In the genomic region with DNA sequence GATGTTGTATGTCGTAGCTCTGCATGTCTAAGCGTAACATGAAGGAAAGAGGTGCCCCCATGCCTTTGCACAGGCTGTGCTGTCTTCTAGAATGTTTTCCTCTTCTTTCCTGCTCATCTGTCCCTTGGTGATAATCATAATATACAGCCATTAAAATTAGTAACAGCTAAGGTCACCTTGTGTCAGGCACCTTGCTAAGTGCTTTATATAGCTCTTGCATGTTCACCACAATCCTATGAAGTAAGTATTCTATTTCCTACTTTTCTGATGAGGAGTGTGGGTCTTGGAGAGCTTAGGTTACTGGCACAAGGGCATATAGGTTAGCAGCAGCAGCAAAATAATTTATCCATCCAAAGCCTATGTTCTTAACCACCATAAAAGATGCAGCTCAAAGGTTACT, we compare ENCODE assay signal across 17 cellular contexts.
DNase-seq lines count a peak whose midpoint lies in the region; ATAC-seq and TF ChIP-seq lines count a peak whose summit lies in the region.
"Had no signal": no experiment of that assay in that cellular context is flagged by ENCODE, and none has a peak within 500 bp of the region (broad histone marks: within the 10 kb centered on the region; RNA-seq: fewer than 3 reads in every experiment).

No MANE protein-coding gene starts in this region.

- 75 to 85% methylated on average over 2 of the region's 2 CpGs for WGBS in heart right ventricle, 2 donors

- H3K9me3 ChIP-seq in heart right ventricle (no peaks in the 10 kb centered on the region), skeletal muscle tissue (ENCODE audit: control insufficient read depth in 3 of 3, low read length in 3 of 3) (no peaks in the 10 kb centered on the region)
- H3K9me3 ChIP-seq: BLaER1, Caco-2 had no signal

- H3K27me3 ChIP-seq in heart right ventricle (no peaks in the 10 kb centered on the region), skeletal muscle tissue (ENCODE audit: control insufficient read depth in 3 of 3, insufficient read depth in 3 of 3, low read length in 3 of 3) (no peaks in the 10 kb centered on the region)
- H3K27me3 ChIP-seq: BLaER1 had no signal

- no peak for TF ChIP-seq CTCF in heart right ventricle (IDR thresholded peaks at IDR 0.05)

- H3K27ac ChIP-seq in heart right ventricle, result peak overlapping the region in 3 of 10 donors; percentile 22 to 50 (median 25)
- peak overlapping the region; percentile 92 for H3K27ac ChIP-seq in skeletal muscle tissue (ENCODE audit: low read depth, low read length)
- H3K27ac ChIP-seq: 22Rv1, BLaER1, C4-2B, GM23248 had no signal

- intact Hi-C loops in Right ventricle myocardium inferior (cut with DNase I) (no loop called here), left cardiac atrium (cut with DNase I) (no loop called here), heart right ventricle (cut with DNase I) (no loop called here), cardiac septum (cut with DNase I) (no loop called here)

- H3K9ac ChIP-seq in skeletal muscle tissue (ENCODE audit: low read depth in 1 of 3, low read length in 3 of 3), result peak overlapping the region in 2 of 3 donors; percentile 51 to 65
- H3K9ac ChIP-seq: BLaER1, GM23248 had no signal

- H3K4me1 ChIP-seq in heart right ventricle (peaks cover 0 to 11% (median 2%) of the 10 kb centered on the region in 9 donors), skeletal muscle tissue (ENCODE audit: control insufficient read depth in 3 of 3, insufficient read depth in 3 of 3, low read length in 3 of 3) (peaks cover 0 to 19% (median 16%) of the 10 kb centered on the region in 3 donors)
- H3K4me1 ChIP-seq: BLaER1, Caco-2 had no signal

- ATAC-seq in Right ventricle myocardium inferior (peak; percentile 37), left cardiac atrium (no peak), heart right ventricle (peak; percentile 42 to 92 (median 72)), SK-N-SH treated with all-trans-retinoic acid at 6 μM for 48 hours (no peak)
- ATAC-seq: CD8-positive, alpha-beta T cell; HCT116 had no signal

- DNase-seq in Right ventricle myocardium inferior (ENCODE audit: missing footprints) (no peak), left cardiac atrium (no peak), heart right ventricle (no peak), cardiac septum (ENCODE audit: low spot score) (no peak)
- DNase-seq: Caco-2; CD4-positive, CD25-positive, alpha-beta regulatory T cell; CD8-positive, alpha-beta T cell; DMS153; DND-41; GM23248; H7 had no signal

- H3K36me3 ChIP-seq in heart right ventricle, result no peaks in the 10 kb centered on the region
- no peaks in the 10 kb centered on the region for H3K36me3 ChIP-seq in skeletal muscle tissue (ENCODE audit: control insufficient read depth in 3 of 3, insufficient read depth in 3 of 3, low read length in 3 of 3)
- H3K36me3 ChIP-seq: BLaER1 had no signal

- H3K4me3 ChIP-seq in heart right ventricle (no peak overlapping the region), skeletal muscle tissue (ENCODE audit: low read length in 3 of 3) (peak overlapping the region in 2 of 3 donors; percentile 8 to 60)
- H3K4me3 ChIP-seq: BLaER1, GM23248 had no signal

TF ChIP-seq in SK-N-SH treated with all-trans-retinoic acid at 6 μM for 48 hours, 23 proteins besides CTCF, POLR2A, EP300 and RAD21:
- TF ChIP-seq SNAI2 (CRISPR knock-in tag; IDR thresholded peaks at IDR 0.05), result no peak
- no peak for TF ChIP-seq OSR1 (CRISPR knock-in tag; IDR thresholded peaks at IDR 0.05)
- no peak for TF ChIP-seq PPARA (CRISPR knock-in tag; IDR thresholded peaks at IDR 0.05; ENCODE audit: borderline replicate concordance)

Comparison
In these comparisons a context has a peak if more than half of its experiments do, and no peak if none do; other contexts are left out.
1. ATAC-seq: peak in Right ventricle myocardium inferior (single experiment) and heart right ventricle (8 of 8); none in left cardiac atrium (0 of 2) and SK-N-SH treated with all-trans-retinoic acid at 6 μM for 48 hours (single experiment).
2. H3K4me3 ChIP-seq: peak in skeletal muscle tissue (2 of 3); none in heart right ventricle (0 of 10).